In the genomic region with DNA sequence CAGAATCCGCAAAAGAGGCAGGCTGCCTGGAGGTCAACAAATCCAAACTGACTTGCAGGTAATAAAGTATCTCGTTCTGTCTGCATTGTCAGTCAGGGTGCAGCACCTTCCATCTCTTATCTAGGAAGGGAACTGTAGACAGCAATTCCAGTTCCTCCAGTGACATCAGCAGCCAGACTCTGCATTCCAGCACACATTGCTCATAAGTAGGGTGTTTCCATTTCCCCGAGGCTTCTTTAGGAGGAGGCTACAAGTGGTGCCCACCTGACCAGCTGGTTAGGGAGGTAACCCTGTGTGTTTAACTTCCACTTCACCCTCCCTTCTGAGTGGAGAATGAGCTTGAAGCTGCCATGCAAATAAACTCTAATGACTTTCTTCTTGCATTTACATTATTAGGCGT, we compare ENCODE assay signal across 18 cellular contexts. TPM values are rescaled to one million over a fixed set of nuclear protein-coding genes. Genes with fewer than 3 reads are reported as not detected.
DNase-seq lines count a peak whose midpoint lies in the region; ATAC-seq and TF ChIP-seq lines count a peak whose summit lies in the region.
"Had no signal": no experiment of that assay in that cellular context is flagged by ENCODE, and none has a peak within 500 bp of the region (broad histone marks: within the 10 kb centered on the region; RNA-seq: fewer than 3 reads in every experiment).

No MANE protein-coding gene starts in this region.

- H3K27ac ChIP-seq in Karpas-422 (ENCODE audit: low read length), result no peak overlapping the region
- H3K27ac ChIP-seq: Peyer's patch had no signal

- TF ChIP-seq CTCF in AG10803 (conservative IDR thresholded peaks at IDR 0.05; ENCODE audit: low read length), result no peak

- H3K4me2 ChIP-seq in Karpas-422 (ENCODE audit: low read depth, low read length, poor library complexity, severe bottlenecking), result no peak overlapping the region

- H4K20me1 ChIP-seq in Karpas-422 (ENCODE audit: insufficient read depth, low read depth, low read length), result no peaks in the 10 kb centered on the region

- no peak overlapping the region for H3K27ac Mint-ChIP-seq in stimulated activated naive CD8-positive, alpha-beta T cell treated with anti-CD3 and anti-CD28 coated beads, Interleukin-15, amount 100 ng/mL, for 72 hours
- H3K27ac Mint-ChIP-seq: activated naive CD8-positive, alpha-beta T cell treated with anti-CD3 and anti-CD28 coated beads, Interleukin-2, amount 10 ng/mL, durations not matched to agents 7 days and 5 days; activated T-cell treated with anti-CD3 and anti-CD28 coated beads, Interleukin-2, amount 50 U/mL, for 24 hours; nephron progenitor cell had no signal

- H3K4me3 ChIP-seq in AG10803 (ENCODE audit: low read length) (no peak overlapping the region), Karpas-422 (ENCODE audit: low read length) (no peak overlapping the region)
- H3K4me3 ChIP-seq: Peyer's patch had no signal

- H3K27me3 ChIP-seq in Karpas-422 (ENCODE audit: low read length), result no peaks in the 10 kb centered on the region
- H3K27me3 ChIP-seq: Peyer's patch had no signal

- H2AFZ ChIP-seq in Karpas-422 (ENCODE audit: low read length), result no peak overlapping the region

- no peaks in the 10 kb centered on the region for H3K9me3 ChIP-seq in Karpas-422 (ENCODE audit: low read length)
- H3K9me3 ChIP-seq: Peyer's patch had no signal

- no peaks in the 10 kb centered on the region for H3K9me2 ChIP-seq in Karpas-422 (replicated peaks; ENCODE audit: insufficient read depth, low read length)

- H3K79me2 ChIP-seq in Karpas-422 (ENCODE audit: low read length), result no peaks in the 10 kb centered on the region

- H3K27me3 Mint-ChIP-seq in stimulated activated naive CD8-positive, alpha-beta T cell treated with anti-CD3 and anti-CD28 coated beads, Interleukin-15, amount 100 ng/mL, for 72 hours, result no peaks in the 10 kb centered on the region
- H3K27me3 Mint-ChIP-seq: activated naive CD8-positive, alpha-beta T cell treated with anti-CD3 and anti-CD28 coated beads, Interleukin-2, amount 10 ng/mL, durations not matched to agents 7 days and 5 days; activated T-cell treated with anti-CD3 and anti-CD28 coated beads, Interleukin-2, amount 50 U/mL, for 24 hours had no signal

- no peaks in the 10 kb centered on the region for H3K36me3 ChIP-seq in Karpas-422 (ENCODE audit: insufficient read depth, low read length)
- H3K36me3 ChIP-seq: Peyer's patch had no signal

- H3K4me3 Mint-ChIP-seq in stimulated activated naive CD8-positive, alpha-beta T cell treated with anti-CD3 and anti-CD28 coated beads, Interleukin-15, amount 100 ng/mL, for 72 hours, result no peak overlapping the region
- H3K4me3 Mint-ChIP-seq: activated naive CD8-positive, alpha-beta T cell treated with anti-CD3 and anti-CD28 coated beads, Interleukin-2, amount 10 ng/mL, durations not matched to agents 7 days and 5 days; activated T-cell treated with anti-CD3 and anti-CD28 coated beads, Interleukin-2, amount 50 U/mL, for 24 hours; nephron progenitor cell had no signal

- H3K9ac ChIP-seq in Karpas-422 (ENCODE audit: low read length), result no peak overlapping the region

- DNase-seq in AG10803 (ENCODE audit: low read depth), result peak; percentile 8
- peak; percentile 42 for DNase-seq in Karpas-422
- DNase-seq in myocyte (ENCODE audit: low read depth), result peak; percentile 20
- no peak for DNase-seq in posterior cingulate gyrus
- DNase-seq in stimulated activated naive CD8-positive, alpha-beta T cell treated with anti-CD3 and anti-CD28 coated beads, Interleukin-15, amount 100 ng/mL, for 72 hours, result no peak
- no peak for DNase-seq in hypothalamus (lab: John Stamatoyannopoulos, UW)
- DNase-seq in retina, result no peak
- DNase-seq: activated CD4-positive, alpha-beta T cell treated with anti-CD3 and anti-CD28 coated beads, Interleukin-2, amount 50 U/mL, for 1 hour; activated naive CD8-positive, alpha-beta T cell treated with anti-CD3 and anti-CD28 coated beads, Interleukin-2, amount 10 ng/mL, durations not matched to agents 7 days and 5 days; activated T-cell treated with anti-CD3 and anti-CD28 coated beads, Interleukin-2, amount 50 U/mL, for 24 hours; central memory CD4-positive, alpha-beta T cell; effector memory CD4-positive, alpha-beta T cell; MV-4-11; NCI-H2107; NCI-H82; nephron progenitor cell; Peyer's patch had no signal

- intact Hi-C loops in posterior cingulate gyrus (cut with DNase I), result no loop called here

- H3K4me1 Mint-ChIP-seq in stimulated activated naive CD8-positive, alpha-beta T cell treated with anti-CD3 and anti-CD28 coated beads, Interleukin-15, amount 100 ng/mL, for 72 hours, result no peaks in the 10 kb centered on the region
- H3K4me1 Mint-ChIP-seq: activated naive CD8-positive, alpha-beta T cell treated with anti-CD3 and anti-CD28 coated beads, Interleukin-2, amount 10 ng/mL, durations not matched to agents 7 days and 5 days had no signal

- peak; percentile 97 for ATAC-seq in esophagus mucosa
- ATAC-seq in stimulated activated naive CD8-positive, alpha-beta T cell treated with anti-CD3 and anti-CD28 coated beads, Interleukin-15, amount 100 ng/mL, for 72 hours, result no peak

- peaks cover 43% of the 10 kb centered on the region for H3K4me1 ChIP-seq in Karpas-422 (ENCODE audit: low read length)
- H3K4me1 ChIP-seq: Peyer's patch had no signal

- H3K9me3 Mint-ChIP-seq in stimulated activated naive CD8-positive, alpha-beta T cell treated with anti-CD3 and anti-CD28 coated beads, Interleukin-15, amount 100 ng/mL, for 72 hours, result peaks cover 6 to 14% of the 10 kb centered on the region in 2 donors
- H3K9me3 Mint-ChIP-seq: activated T-cell treated with anti-CD3 and anti-CD28 coated beads, Interleukin-2, amount 50 U/mL, for 24 hours; nephron progenitor cell had no signal

RNA-seq across cellular contexts. Expression of a gene that starts 53.3 kb away (rescaled TPM):
- total RNA-seq in Karpas-422 (2014; rRNA removed; shearing (Covaris generic); ENCODE audit: low replicate concordance), result not detected in 2 replicates
- total RNA-seq in esophagus mucosa, result 0.92 TPM
- 41.5 and 49.2 TPM in 2 replicates for total RNA-seq in myocyte
- 425 TPM for polyA plus RNA-seq in myocyte (2012)
- total RNA-seq: activated naive CD8-positive, alpha-beta T cell treated with anti-CD3 and anti-CD28 coated beads, Interleukin-2, amount 10 ng/mL, durations not matched to agents 7 days and 5 days had no signal

Comparison
In these comparisons a context has a peak if more than half of its experiments do, and no peak if none do; other contexts are left out.
1. DNase-seq: peak in AG10803 (single experiment), Karpas-422 (single experiment) and myocyte (single experiment); none in posterior cingulate gyrus (0 of 10), stimulated activated naive CD8-positive, alpha-beta T cell treated with anti-CD3 and anti-CD28 coated beads, Interleukin-15, amount 100 ng/mL, for 72 hours (0 of 2), hypothalamus (0 of 51) and retina (single experiment).
2. RNA of a gene that starts 53.3 kb away (total RNA-seq): 41.5 to 49.2 TPM in myocyte; 0.92 TPM in esophagus mucosa (single experiment) and not detected in Karpas-422; every median in the first group is over 10 times any median in the second.